Comparison of ENCODE assay signal across 20 cellular contexts in the genomic region with DNA sequence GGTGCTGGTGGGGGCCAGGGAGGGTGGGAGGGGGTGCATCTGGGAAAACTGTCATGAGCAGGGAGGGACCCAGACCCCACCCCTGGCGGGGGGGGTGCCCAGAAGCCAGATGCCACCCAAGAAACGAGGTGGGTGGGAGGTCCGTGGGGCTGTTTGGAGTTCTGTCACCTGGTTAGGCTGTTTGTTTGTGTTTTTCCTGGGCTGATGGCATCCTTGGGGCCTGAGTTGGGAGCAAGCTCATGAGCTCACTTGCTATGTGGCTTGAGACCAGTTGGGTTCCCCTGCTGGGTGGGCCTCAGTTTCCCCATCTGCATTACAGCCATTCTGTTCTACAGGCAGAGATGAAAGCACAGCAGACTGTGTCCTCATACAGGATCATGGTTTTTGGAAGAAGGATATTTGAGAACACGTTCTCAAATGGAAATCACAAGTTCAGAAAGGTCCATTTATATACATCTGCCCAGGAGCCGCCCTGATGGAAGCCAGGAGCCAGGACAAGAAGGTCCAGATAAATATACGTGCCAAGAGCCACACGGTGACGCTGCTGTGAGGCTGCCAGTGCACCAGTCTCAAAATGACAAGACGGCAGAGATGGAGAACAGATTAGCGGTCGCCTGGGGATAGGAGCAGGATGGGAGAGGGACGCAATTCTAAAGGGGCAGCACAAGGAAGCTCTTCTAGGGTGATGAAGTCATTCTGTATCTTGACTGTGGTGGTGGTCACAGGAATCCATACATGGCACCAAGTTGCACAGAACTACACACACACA.
A peak's percentile ranks its signal among the peaks of the same experiment; 100 is the strongest.
DNase-seq lines count a peak whose midpoint lies in the region; ATAC-seq, FAIRE-seq and TF ChIP-seq lines count a peak whose summit lies in the region.
"Had no signal": no experiment of that assay in that cellular context is flagged by ENCODE, and none has a peak within 500 bp of the region (broad histone marks: within the 10 kb centered on the region; RNA-seq: fewer than 3 reads in every experiment).

No MANE protein-coding gene starts in this region.

- no peaks in the 10 kb centered on the region for H3K36me3 ChIP-seq in testis (ENCODE audit: low read depth, missing control alignments)

- DNase-seq in NCI-H460 (ENCODE audit: extremely low read depth, low read depth) (peak; percentile 14), astrocyte of the cerebellum (ENCODE audit: low read depth) (no peak), mucosa of gallbladder (ENCODE audit: low spot score) (peak; percentile 26), testis (peak; percentile 28), D721Med (ENCODE audit: insufficient read length, low spot score) (no peak)
- no peak for DNase-seq in activated CD4-positive, alpha-beta T cell treated with anti-CD3 and anti-CD28 coated beads, Interleukin-2, amount 50 U/mL, for 48 hours
- DNase-seq: activated CD4-positive, alpha-beta T cell treated with anti-CD3 and anti-CD28 coated beads for 1 hour; activated naive CD4-positive, alpha-beta T cell treated with anti-CD3 and anti-CD28 coated beads, Interleukin-2, amount 10 ng/mL, durations not matched to agents 7 days and 5 days; DND-41; foreskin melanocyte; Kasumi-1; NCI-H1436 treated with DMSO at 0.1 percent for 48 hours; NCI-H446 treated with DMSO at 0.1 percent for 48 hours; occipital lobe; stimulated activated naive CD8-positive, alpha-beta T cell treated with anti-CD3 and anti-CD28 coated beads, Interleukin-15, amount 100 ng/mL, for 72 hours had no signal

- intact Hi-C loops in testis (cut with DNase I; ENCODE audit: low total_unique reads), result no loop called here

- no peak overlapping the region for H3K27ac ChIP-seq in testis
- H3K27ac ChIP-seq: HL-60 had no signal

- TF ChIP-seq POLR2A in testis (IDR thresholded peaks at IDR 0.05), result no peak

- no peak for ATAC-seq in GM21717 (IDR thresholded peaks at IDR 0.05; ENCODE audit: unreplicated experiment)
- ATAC-seq: HCT116; stimulated activated naive CD8-positive, alpha-beta T cell treated with anti-CD3 and anti-CD28 coated beads, Interleukin-15, amount 100 ng/mL, for 72 hours had no signal

- peak; percentile 5 for TF ChIP-seq CTCF in astrocyte of the cerebellum (IDR thresholded peaks at IDR 0.05; ENCODE audit: low read depth, low read length, missing control alignments)
- TF ChIP-seq CTCF in testis (IDR thresholded peaks at IDR 0.05), result no peak
- no peak for TF ChIP-seq CTCF in D721Med (IDR thresholded peaks at IDR 0.05; ENCODE audit: insufficient read depth, missing control alignments)

- no peaks in the 10 kb centered on the region for H3K9me3 ChIP-seq in testis

- H3K4me3 ChIP-seq in astrocyte of the cerebellum (ENCODE audit: low read depth, low read length) (no peak overlapping the region), testis (no peak overlapping the region)

- in situ Hi-C loops in astrocyte of the cerebellum (cut with HindIII; ENCODE audit: low sequenced_read_pairs), result no loop called here

- FAIRE-seq in D721Med (lab: Jason Lieb, UNC), result no peak
- FAIRE-seq: bronchial epithelial cell, RCC 7860 had no signal

- WGBS in testis, 2 donors, result 72 to 76% methylated on average over 12 of the region's 12 CpGs

- no peaks in the 10 kb centered on the region for H3K4me1 ChIP-seq in testis

- no peaks in the 10 kb centered on the region for H3K27me3 ChIP-seq in testis

Comparison
In these comparisons a context has a peak if more than half of its experiments do, and no peak if none do; other contexts are left out.
1. DNase-seq: peak in NCI-H460 (single experiment), mucosa of gallbladder (single experiment) and testis (single experiment); none in astrocyte of the cerebellum (single experiment), activated CD4-positive, alpha-beta T cell treated with anti-CD3 and anti-CD28 coated beads, Interleukin-2, amount 50 U/mL, for 48 hours (0 of 2) and D721Med (single experiment).